11 cellular contexts compared by ENCODE assay signal in genomic region chr5:16866795-16867584, GRCh38.
DNase-seq lines count a peak whose midpoint lies in the region; ATAC-seq, FAIRE-seq and TF ChIP-seq lines count a peak whose summit lies in the region.
"Had no signal": no experiment of that assay in that cellular context is flagged by ENCODE, and none has a peak within 500 bp of the region (broad histone marks: within the 10 kb centered on the region; RNA-seq: fewer than 3 reads in every experiment).

No MANE protein-coding gene starts in this region.

- no CpG with 5 or more reads among the region's 17 CpGs for WGBS in mesendoderm (ENCODE audit: extremely low coverage, insufficient coverage, low lambda C conversion rate)

- no peaks in the 10 kb centered on the region for H3K9me3 Mint-ChIP-seq in T-helper 2 cell treated with Interferon-gamma antibody and Interleukin-4, amounts not matched to agents 5 μg/mL and 100 μg/mL, for 36 hours
- H3K9me3 Mint-ChIP-seq: activated naive CD8-positive, alpha-beta T cell treated with anti-CD3 and anti-CD28 coated beads, Interleukin-2, amount 10 ng/mL, durations not matched to agents 7 days and 5 days had no signal

- no peak overlapping the region for H2BK5ac ChIP-seq in mesendoderm (ENCODE audit: low read length)

- H3K27me3 ChIP-seq in mesendoderm (ENCODE audit: insufficient read depth, low read length, poor library complexity) = no peaks in the 10 kb centered on the region

- no peak for FAIRE-seq in frontal cortex (lab: Jason Lieb, UNC)

- TF ChIP-seq CTCF in C4-2B (conservative IDR thresholded peaks at IDR 0.05) = no peak

- no peaks in the 10 kb centered on the region for H3K4me1 Mint-ChIP-seq in T-helper 2 cell treated with Interferon-gamma antibody and Interleukin-4, amounts not matched to agents 5 μg/mL and 100 μg/mL, for 36 hours (ENCODE audit: low read depth)
- H3K4me1 Mint-ChIP-seq: activated naive CD8-positive, alpha-beta T cell treated with anti-CD3 and anti-CD28 coated beads, Interleukin-2, amount 10 ng/mL, durations not matched to agents 7 days and 5 days had no signal

- H2AK5ac ChIP-seq in mesendoderm (ENCODE audit: low read length) = no peak overlapping the region

- H3K4me3 Mint-ChIP-seq in T-helper 2 cell treated with Interferon-gamma antibody and Interleukin-4, amounts not matched to agents 5 μg/mL and 100 μg/mL, for 36 hours = no peak overlapping the region
- H3K4me3 Mint-ChIP-seq: activated naive CD8-positive, alpha-beta T cell treated with anti-CD3 and anti-CD28 coated beads, Interleukin-2, amount 10 ng/mL, durations not matched to agents 7 days and 5 days had no signal

- no peak overlapping the region for H2BK120ac ChIP-seq in mesendoderm (ENCODE audit: low read depth, low read length)

- peaks cover 5% of the 10 kb centered on the region for H3K79me1 ChIP-seq in mesendoderm (ENCODE audit: low read length)

- no peak overlapping the region for H3K4me2 ChIP-seq in mesendoderm (ENCODE audit: low read length)

- H3K36me3 Mint-ChIP-seq in T-helper 2 cell treated with Interferon-gamma antibody and Interleukin-4, amounts not matched to agents 5 μg/mL and 100 μg/mL, for 36 hours (ENCODE audit: low read depth) = no peaks in the 10 kb centered on the region
- H3K36me3 Mint-ChIP-seq: activated naive CD8-positive, alpha-beta T cell treated with anti-CD3 and anti-CD28 coated beads, Interleukin-2, amount 10 ng/mL, durations not matched to agents 7 days and 5 days had no signal

- H3K4me3 ChIP-seq in mesendoderm (ENCODE audit: low read length) = no peak overlapping the region

- no peak overlapping the region for H2BK15ac ChIP-seq in mesendoderm (replicated peaks; ENCODE audit: low read depth)

- H3K9ac ChIP-seq in mesendoderm (ENCODE audit: low read length) = no peak overlapping the region

- H3K23ac ChIP-seq in mesendoderm (ENCODE audit: low read length) = no peak overlapping the region

- no peaks in the 10 kb centered on the region for H3K36me3 ChIP-seq in mesendoderm (ENCODE audit: control insufficient read depth, insufficient read depth, low read length)
- H3K36me3 ChIP-seq: BE2C had no signal

- no peak for ATAC-seq in HG03095 (IDR thresholded peaks at IDR 0.05; ENCODE audit: unreplicated experiment)

- DNase-seq in NCI-H146 (lab: John Stamatoyannopoulos, UW) (peak; percentile 95), astrocyte of the hippocampus (ENCODE audit: low read depth, low spot score) (peak; percentile 38), mesendoderm (peak; percentile 36), frontal cortex (ENCODE audit: low spot score in 2 of 2) (no peak)
- DNase-seq in activated CD4-positive, CD25-positive, alpha-beta regulatory T cell treated with anti-CD3 and anti-CD28 coated beads, Interleukin-2, amount 50 U/mL, for 72 hours = no peak
- DNase-seq in T-helper 2 cell treated with Interferon-gamma antibody and Interleukin-4, amounts not matched to agents 5 μg/mL and 100 μg/mL, for 36 hours (ENCODE audit: low spot score) = no peak
- DNase-seq: activated CD4-positive, alpha-beta T cell treated with anti-CD3 and anti-CD28 coated beads for 48 hours; activated naive CD8-positive, alpha-beta T cell treated with anti-CD3 and anti-CD28 coated beads, Interleukin-2, amount 10 ng/mL, durations not matched to agents 7 days and 5 days; BE2C had no signal

- peaks cover 18% of the 10 kb centered on the region for H3K4me1 ChIP-seq in mesendoderm (ENCODE audit: control insufficient read depth, low read depth, low read length)
- H3K4me1 ChIP-seq: BE2C had no signal

- no peak overlapping the region for H3K4ac ChIP-seq in mesendoderm (ENCODE audit: low read depth, low read length)

- no peak overlapping the region for H4K5ac ChIP-seq in mesendoderm (ENCODE audit: low read length)

- H3K56ac ChIP-seq in mesendoderm (ENCODE audit: low read length) = no peak overlapping the region

- no peaks in the 10 kb centered on the region for H3K79me2 ChIP-seq in mesendoderm (ENCODE audit: control insufficient read depth, insufficient read depth, low read length)

- no peak overlapping the region for H3K18ac ChIP-seq in mesendoderm (ENCODE audit: low read length)

- H3K27ac ChIP-seq in C4-2B (0 out of 2 replicates have a peak overlapping the region, but pooled peaks have one; percentile 1), mesendoderm (ENCODE audit: low read depth, low read length) (no peak overlapping the region)

- no peak overlapping the region for H3K27ac Mint-ChIP-seq in T-helper 2 cell treated with Interferon-gamma antibody and Interleukin-4, amounts not matched to agents 5 μg/mL and 100 μg/mL, for 36 hours
- H3K27ac Mint-ChIP-seq: activated naive CD8-positive, alpha-beta T cell treated with anti-CD3 and anti-CD28 coated beads, Interleukin-2, amount 10 ng/mL, durations not matched to agents 7 days and 5 days had no signal

- H3K27me3 Mint-ChIP-seq in T-helper 2 cell treated with Interferon-gamma antibody and Interleukin-4, amounts not matched to agents 5 μg/mL and 100 μg/mL, for 36 hours (ENCODE audit: low read depth) = no peaks in the 10 kb centered on the region
- H3K27me3 Mint-ChIP-seq: activated naive CD8-positive, alpha-beta T cell treated with anti-CD3 and anti-CD28 coated beads, Interleukin-2, amount 10 ng/mL, durations not matched to agents 7 days and 5 days had no signal

- H4K8ac ChIP-seq in mesendoderm (ENCODE audit: low read depth, low read length) = no peak overlapping the region

Comparison
In these comparisons a context has a peak if more than half of its experiments do, and no peak if none do; other contexts are left out.
1. DNase-seq: peak in NCI-H146 (single experiment), astrocyte of the hippocampus (single experiment) and mesendoderm (single experiment); none in activated CD4-positive, CD25-positive, alpha-beta regulatory T cell treated with anti-CD3 and anti-CD28 coated beads, Interleukin-2, amount 50 U/mL, for 72 hours (single experiment), frontal cortex (0 of 2) and T-helper 2 cell treated with Interferon-gamma antibody and Interleukin-4, amounts not matched to agents 5 μg/mL and 100 μg/mL, for 36 hours (single experiment).